ENCODE assay signal across 15 cellular contexts in the genomic region with DNA sequence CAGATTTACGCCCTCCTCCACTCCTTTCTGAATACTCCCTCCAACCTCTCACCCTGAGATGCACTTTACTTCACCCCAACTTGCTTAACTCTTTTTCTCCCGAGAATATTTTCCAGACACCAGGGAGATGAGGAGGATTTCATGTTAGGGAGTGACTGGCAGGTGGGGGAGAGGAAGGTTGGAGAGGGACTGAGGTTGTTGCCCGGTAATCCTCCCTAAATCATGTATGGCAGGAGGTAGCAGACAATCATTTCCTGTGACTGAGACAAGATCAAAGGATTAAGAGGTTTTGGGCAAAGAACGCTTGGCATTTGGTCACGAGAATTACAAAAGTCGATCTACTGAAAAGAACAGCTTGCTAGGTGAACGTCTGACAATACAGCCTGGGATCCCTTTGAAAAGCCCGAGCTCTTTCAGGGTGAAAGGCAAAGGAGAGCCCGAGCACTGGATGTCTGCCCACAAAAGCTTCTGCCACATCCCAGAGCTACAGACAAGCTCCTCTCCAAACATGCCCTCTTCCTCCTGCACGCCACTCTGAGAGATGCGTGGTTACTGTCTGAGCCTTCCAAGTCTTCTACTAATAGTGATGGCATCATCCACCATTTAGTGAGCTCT.
A peak's percentile ranks its signal among the peaks of the same experiment; 100 is the strongest.
DNase-seq lines count a peak whose midpoint lies in the region; TF ChIP-seq lines count a peak whose summit lies in the region.
"Had no signal": no experiment of that assay in that cellular context is flagged by ENCODE, and none has a peak within 500 bp of the region (broad histone marks: within the 10 kb centered on the region; RNA-seq: fewer than 3 reads in every experiment).

No MANE protein-coding gene starts in this region.

- H3K4me1 Mint-ChIP-seq in neural progenitor cell = peaks cover 25% of the 10 kb centered on the region
- H3K4me1 Mint-ChIP-seq: IgD-negative memory B cell had no signal

- H3K4me3 Mint-ChIP-seq in neural progenitor cell = no peak overlapping the region
- H3K4me3 Mint-ChIP-seq: CD4-positive, alpha-beta T cell; IgD-negative memory B cell had no signal

- H3K27ac Mint-ChIP-seq in neural progenitor cell = no peak overlapping the region
- H3K27ac Mint-ChIP-seq: CD4-positive, alpha-beta T cell; IgD-negative memory B cell had no signal

- H3K9me3 Mint-ChIP-seq in neural progenitor cell = no peaks in the 10 kb centered on the region
- H3K9me3 Mint-ChIP-seq: CD4-positive, alpha-beta T cell had no signal

- H3K27me3 ChIP-seq in neural progenitor cell = no peaks in the 10 kb centered on the region

- H3K9ac ChIP-seq in neural progenitor cell = no peak overlapping the region

- DNase-seq in G401 (ENCODE audit: low spot score) (peak; percentile 72), NCI-H82 treated with DMSO at 0.1 percent for 48 hours (lab: John Stamatoyannopoulos, UW; ENCODE audit: unreplicated experiment) (peak; percentile 93), cerebellum (ENCODE audit: low spot score) (peak; percentile 52), neural progenitor cell (ENCODE audit: low spot score) (peak; percentile 68), Kasumi-1 (lab: John Stamatoyannopoulos, UW) (no peak), GM20000 (ENCODE audit: low spot score) (no peak), pons (ENCODE audit: low spot score) (no peak)
- DNase-seq: CD4-positive, alpha-beta T cell; DMS53; HCEC 1CT; NCI-H187; NCI-H226; RPMI8226; SIG-M5 had no signal

- TF ChIP-seq CTCF in neural progenitor cell (IDR thresholded peaks at IDR 0.05) (no peak), GM20000 (IDR thresholded peaks at IDR 0.05; ENCODE audit: extremely low read depth, missing control alignments) (no peak)

- no peaks in the 10 kb centered on the region for H3K79me2 ChIP-seq in neural progenitor cell (ENCODE audit: low read depth)

- H3K36me3 Mint-ChIP-seq in neural progenitor cell = no peaks in the 10 kb centered on the region
- H3K36me3 Mint-ChIP-seq: IgD-negative memory B cell had no signal

- no peak overlapping the region for H3K4me3 ChIP-seq in neural progenitor cell

- H3K4me2 ChIP-seq in neural progenitor cell = peak overlapping the region; percentile 40

- H3K27me3 Mint-ChIP-seq in neural progenitor cell (ENCODE audit: insufficient read depth, low read depth) = no peaks in the 10 kb centered on the region
- H3K27me3 Mint-ChIP-seq: CD4-positive, alpha-beta T cell had no signal

- peaks cover 12% of the 10 kb centered on the region for H4K20me1 ChIP-seq in neural progenitor cell (ENCODE audit: low read depth)

- H3K4me1 ChIP-seq in neural progenitor cell = peaks cover 29% of the 10 kb centered on the region

- in situ Hi-C loops in G401 (cut with HindIII; ENCODE audit: low sequenced_read_pairs) = no loop called here

- H3F3A ChIP-seq in neural progenitor cell (ENCODE audit: low read depth) = no peaks in the 10 kb centered on the region

- H3K27ac ChIP-seq in neural progenitor cell = no peak overlapping the region

- no peak overlapping the region for H2AFZ ChIP-seq in neural progenitor cell (replicated peaks)

- no peaks in the 10 kb centered on the region for H3K9me3 ChIP-seq in neural progenitor cell (ENCODE audit: low read depth)

- no peaks in the 10 kb centered on the region for H3K36me3 ChIP-seq in neural progenitor cell

Comparison
In these comparisons a context has a peak if more than half of its experiments do, and no peak if none do; other contexts are left out.
1. DNase-seq: peak in G401 (single experiment), NCI-H82 treated with DMSO at 0.1 percent for 48 hours (single experiment), cerebellum (single experiment) and neural progenitor cell (single experiment); none in Kasumi-1 (0 of 2), GM20000 (single experiment) and pons (single experiment).